9 cellular contexts compared by ENCODE assay signal in the genomic region with DNA sequence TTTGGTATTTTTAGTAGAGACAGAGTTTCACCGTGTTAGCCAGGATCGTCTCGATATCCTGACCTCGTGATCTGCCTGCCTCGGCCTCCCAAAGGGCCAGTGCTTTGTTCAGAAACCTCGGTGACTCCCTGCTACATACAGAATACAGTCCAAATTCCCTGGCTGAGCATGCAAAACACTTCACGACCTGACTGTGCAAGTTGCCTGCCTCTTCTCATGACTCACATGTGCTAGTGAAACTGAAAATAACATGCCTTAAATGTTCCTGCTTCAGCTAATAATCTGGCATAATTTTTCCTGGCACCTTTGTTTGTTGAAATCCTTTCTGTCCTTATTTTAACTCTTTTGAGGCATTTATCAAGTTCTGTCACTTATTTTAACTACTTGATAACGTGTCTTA. TPM values are rescaled to one million over a fixed set of nuclear protein-coding genes. Genes with fewer than 3 reads are reported as not detected.
DNase-seq lines count a peak whose midpoint lies in the region; ATAC-seq, FAIRE-seq and TF ChIP-seq lines count a peak whose summit lies in the region.
"Had no signal": no experiment of that assay in that cellular context is flagged by ENCODE, and none has a peak within 500 bp of the region (broad histone marks: within the 10 kb centered on the region; RNA-seq: fewer than 3 reads in every experiment).

No MANE protein-coding gene starts in this region.

- H4K20me1 ChIP-seq in osteoblast (ENCODE audit: insufficient read depth, low read length): peaks cover 6% of the 10 kb centered on the region

- H3K27me3 ChIP-seq in osteoblast (ENCODE audit: insufficient read depth, low read length): no peaks in the 10 kb centered on the region
- no peaks in the 10 kb centered on the region for H3K27me3 ChIP-seq in neuronal stem cell (ENCODE audit: control insufficient read depth in 3 of 3, insufficient read depth in 3 of 3, low read depth in 1 of 3, low read length in 3 of 3)
- H3K27me3 ChIP-seq: hepatocyte had no signal

- WGBS in neuronal stem cell (ENCODE audit: extremely low coverage in 2 of 2, insufficient read length in 2 of 2, insufficient replicate concordance in 1 of 2), 2 donors: no CpG with 5 or more reads among the region's 8 CpGs

- no peak overlapping the region for H2BK5ac ChIP-seq in neuronal stem cell (ENCODE audit: low read length)

- H3K4me3 ChIP-seq in osteoblast (ENCODE audit: insufficient read depth, low read length) (peak overlapping the region; percentile 21), neuronal stem cell (ENCODE audit: low read length in 2 of 2) (no peak overlapping the region)
- H3K4me3 ChIP-seq: hepatocyte had no signal

- no peak overlapping the region for H4K8ac ChIP-seq in neuronal stem cell (ENCODE audit: low read depth, low read length)

- H3K23ac ChIP-seq in neuronal stem cell (ENCODE audit: low read depth, low read length, poor library complexity): no peak overlapping the region

- TF ChIP-seq CTCF in osteoblast (IDR thresholded peaks at IDR 0.05; ENCODE audit: extremely low read depth, low read depth, low read length): no peak

- H3K4me2 ChIP-seq in osteoblast (ENCODE audit: insufficient read depth, low read length): peak overlapping the region; percentile 76
- H3K4me2 ChIP-seq in neuronal stem cell (ENCODE audit: insufficient read depth, low read length, poor library complexity, severe bottlenecking): no peak overlapping the region
- H3K4me2 ChIP-seq: hepatocyte had no signal

- no peak overlapping the region for H2AK5ac ChIP-seq in neuronal stem cell (ENCODE audit: low read depth, low read length)

- H3K14ac ChIP-seq in neuronal stem cell (ENCODE audit: low read length): no peak overlapping the region

- no peak overlapping the region for H3K9ac ChIP-seq in neuronal stem cell (ENCODE audit: low read depth, low read length, poor library complexity)

- H3K27ac ChIP-seq in caudate nucleus (ENCODE audit: low read depth, low read length) (peak overlapping the region; percentile 76), osteoblast (ENCODE audit: low read depth, low read length) (peak overlapping the region; percentile 90), neuronal stem cell (replicated peaks; ENCODE audit: low read length) (no peak overlapping the region)

- H4K91ac ChIP-seq in neuronal stem cell (ENCODE audit: low read depth, low read length, poor library complexity): no peak overlapping the region

- FAIRE-seq in GM18507 (lab: Jason Lieb, UNC): peak; percentile 67

- no peak overlapping the region for H2BK15ac ChIP-seq in neuronal stem cell (ENCODE audit: low read length)

- DNase-seq in GM18507 (ENCODE audit: extremely low spot score, insufficient read length, low read depth): no peak
- peak in 8 of 61 donors; percentile 1 to 47 (median 16) for DNase-seq in caudate nucleus (lab: John Stamatoyannopoulos, UW)
- peak; percentile 66 for DNase-seq in osteoblast (ENCODE audit: insufficient read length, low spot score, missing footprints)
- no peak for DNase-seq in SHP77 treated with DMSO at 0.1 percent for 48 hours (lab: John Stamatoyannopoulos, UW)
- no peak for DNase-seq in COLO829 (ENCODE audit: low spot score)
- no peak for DNase-seq in posterior cingulate gyrus
- no peak for DNase-seq in neuronal stem cell (ENCODE audit: low spot score)

- no peak overlapping the region for H2BK120ac ChIP-seq in neuronal stem cell (ENCODE audit: low read depth, low read length)

- ATAC-seq in HG02763 (IDR thresholded peaks at IDR 0.05; ENCODE audit: unreplicated experiment): peak; percentile 38

- H3K4me1 ChIP-seq in osteoblast (ENCODE audit: insufficient read depth, low read length) (peaks cover 25% of the 10 kb centered on the region), neuronal stem cell (ENCODE audit: control insufficient read depth in 2 of 2, insufficient read depth in 1 of 2, low read depth in 1 of 2, low read length in 2 of 2) (peaks cover 2 to 4% of the 10 kb centered on the region in 2 donors)

- H3K9me3 ChIP-seq in osteoblast (ENCODE audit: low read depth, low read length) (no peaks in the 10 kb centered on the region), neuronal stem cell (replicated peaks in 1 of 2; ENCODE audit: control insufficient read depth in 2 of 2, insufficient read depth in 1 of 2, low read depth in 1 of 2, low read length in 2 of 2) (no peaks in the 10 kb centered on the region)

- intact Hi-C loops in posterior cingulate gyrus (cut with DNase I): no loop called here

- H3K18ac ChIP-seq in neuronal stem cell (ENCODE audit: low read length): no peak overlapping the region

- H2AFZ ChIP-seq in osteoblast (ENCODE audit: low read length) (no peak overlapping the region), neuronal stem cell (ENCODE audit: low read length) (no peak overlapping the region)
- H2AFZ ChIP-seq: hepatocyte had no signal

- no peaks in the 10 kb centered on the region for H3K79me1 ChIP-seq in neuronal stem cell (ENCODE audit: low read depth, low read length)

- H3K36me3 ChIP-seq in osteoblast (ENCODE audit: insufficient read depth, low read length) (no peaks in the 10 kb centered on the region), neuronal stem cell (replicated peaks in 1 of 2; ENCODE audit: control insufficient read depth in 2 of 2, insufficient read depth in 2 of 2, low read length in 2 of 2) (peaks cover 6 to 26% of the 10 kb centered on the region in 2 donors)

- H3K79me2 ChIP-seq in osteoblast (ENCODE audit: insufficient read depth, low read length): peaks cover 10% of the 10 kb centered on the region

- H2BK12ac ChIP-seq in neuronal stem cell (ENCODE audit: low read length): no peak overlapping the region

- H3K4ac ChIP-seq in neuronal stem cell (ENCODE audit: low read length): no peak overlapping the region

RNA-seq across cellular contexts. Expression of a gene that starts 8.2 kb away (rescaled TPM):
- 7.2 and 9.4 TPM in 2 replicates for total RNA-seq in osteoblast
- 11.3 TPM for polyA plus RNA-seq in neuronal stem cell (2013, experiment 1 of 2)
- polyA plus RNA-seq in neuronal stem cell (2013, experiment 2 of 2): 10.7 TPM

RNA-seq across cellular contexts. Expression of a gene that starts 8.2 kb away (rescaled TPM):
- 3.2 and 3.6 TPM in 2 replicates for total RNA-seq in osteoblast
- polyA plus RNA-seq in neuronal stem cell (2013, experiment 1 of 2): 6.7 TPM
- polyA plus RNA-seq in neuronal stem cell (2013, experiment 2 of 2): 6.9 TPM
